13 cellular contexts compared by ENCODE assay signal in the genomic region with DNA sequence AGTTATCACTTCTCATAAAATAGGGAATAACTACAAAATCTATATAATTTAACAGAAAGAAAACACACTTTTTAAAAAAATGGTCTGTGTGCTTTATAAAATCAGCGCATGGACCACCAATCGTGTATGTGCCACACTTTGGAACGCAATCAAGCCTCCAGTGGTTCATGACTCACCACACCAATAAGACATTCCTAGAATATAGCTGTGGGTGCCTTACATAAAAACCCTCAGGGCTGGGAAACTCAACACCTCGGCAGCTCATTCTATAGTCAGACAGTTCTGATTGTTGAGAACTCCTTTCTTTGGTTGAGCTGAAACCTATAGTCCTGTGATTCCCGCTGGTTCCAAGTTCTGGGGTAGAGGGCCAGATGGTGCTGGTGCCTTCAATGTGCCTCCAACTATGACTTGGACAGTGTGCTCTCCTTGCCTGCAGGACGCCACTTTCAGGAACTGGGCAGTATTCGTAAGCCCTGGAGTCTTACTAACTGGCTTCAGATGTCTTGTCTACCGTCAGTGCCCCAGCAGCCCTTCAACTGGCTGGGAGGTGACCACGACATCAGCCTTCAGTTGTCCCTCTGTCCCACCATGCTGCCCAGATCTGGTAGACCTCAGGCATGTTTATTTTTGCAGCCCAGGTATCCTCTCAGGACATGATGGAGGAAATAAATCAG.
A peak's percentile ranks its signal among the peaks of the same experiment; 100 is the strongest.
DNase-seq lines count a peak whose midpoint lies in the region; ATAC-seq and TF ChIP-seq lines count a peak whose summit lies in the region.
"Had no signal": no experiment of that assay in that cellular context is flagged by ENCODE, and none has a peak within 500 bp of the region (broad histone marks: within the 10 kb centered on the region; RNA-seq: fewer than 3 reads in every experiment).

No MANE protein-coding gene starts in this region.

- H3K27ac ChIP-seq in lower lobe of right lung (no peak overlapping the region), body of pancreas (no peak overlapping the region)

- TF ChIP-seq CTCF in lower lobe of right lung (IDR thresholded peaks at IDR 0.05) (no peak), body of pancreas (IDR thresholded peaks at IDR 0.05) (no peak), GM10266 (IDR thresholded peaks at IDR 0.05; ENCODE audit: control insufficient read depth, insufficient read depth, low read depth, missing control alignments) (no peak)

- H3K27me3 ChIP-seq in adipocyte (replicated peaks; ENCODE audit: control insufficient read depth, insufficient read depth, low read length) (no peaks in the 10 kb centered on the region), lower lobe of right lung (ENCODE audit: low read depth) (no peaks in the 10 kb centered on the region), body of pancreas (no peaks in the 10 kb centered on the region)
- H3K27me3 ChIP-seq: uterus had no signal

- H3K4me1 ChIP-seq in adipocyte (ENCODE audit: control insufficient read depth, insufficient read depth, low read length) (peaks cover 34% of the 10 kb centered on the region), lower lobe of right lung (peaks cover 32% of the 10 kb centered on the region), body of pancreas (no peaks in the 10 kb centered on the region)

- ATAC-seq in HG02759 (IDR thresholded peaks at IDR 0.05; ENCODE audit: unreplicated experiment) (no peak), lower lobe of right lung (no peak), body of pancreas (no peak)
- ATAC-seq: natural killer cell treated with Interleukin-12 subunit alpha and Interleukin-12 subunit beta and Interleukin-15 and Interleukin-18, amount 100 ng/mL, for 72 hours had no signal

- WGBS in body of pancreas, 2 donors = 81 to 85% methylated on average over 9 of the region's 9 CpGs

- DNase-seq in AG20443 (ENCODE audit: low spot score) = peak; percentile 29
- DNase-seq in HS-27A (ENCODE audit: low read depth) = peak; percentile 50
- peak; percentile 89 for DNase-seq in adipocyte (ENCODE audit: low read depth)
- DNase-seq in glomerular visceral epithelial cell (ENCODE audit: extremely low spot score) = peak; percentile 21
- DNase-seq in lower lobe of right lung = no peak
- no peak for DNase-seq in body of pancreas
- DNase-seq in GM10266 (ENCODE audit: extremely low spot score) = no peak
- DNase-seq: C1 segment of cervical spinal cord, NCI-H187 treated with DMSO at 0.1 percent for 48 hours, spleen, uterus had no signal

- no peak for TF ChIP-seq POLR2A in body of pancreas (IDR thresholded peaks at IDR 0.05)

- H3K9me3 ChIP-seq in adipocyte (ENCODE audit: control insufficient read depth, low read length) (no peaks in the 10 kb centered on the region), lower lobe of right lung (no peaks in the 10 kb centered on the region), body of pancreas (no peaks in the 10 kb centered on the region)
- H3K9me3 ChIP-seq: uterus had no signal

- no peak overlapping the region for H3K9ac ChIP-seq in adipocyte (ENCODE audit: low read length)

- H3K4me3 ChIP-seq in adipocyte (ENCODE audit: low read length) (no peak overlapping the region), lower lobe of right lung (no peak overlapping the region), body of pancreas (no peak overlapping the region)
- H3K4me3 ChIP-seq: spleen, uterus had no signal

- intact Hi-C loops in lower lobe of right lung (cut with DNase I) (no loop called here), body of pancreas (cut with DNase I) (no loop called here)

- H3K36me3 ChIP-seq in adipocyte (ENCODE audit: control insufficient read depth, insufficient read depth, low read length, severe bottlenecking) (no peaks in the 10 kb centered on the region), lower lobe of right lung (no peaks in the 10 kb centered on the region), body of pancreas (replicated peaks in 1 of 2; ENCODE audit: insufficient read depth in 1 of 2, low read depth in 2 of 2) (no peaks in the 10 kb centered on the region)
- H3K36me3 ChIP-seq: spleen, uterus had no signal

Comparison
In these comparisons a context has a peak if more than half of its experiments do, and no peak if none do; other contexts are left out.
1. DNase-seq: peak in AG20443 (single experiment), HS-27A (single experiment), adipocyte (single experiment) and glomerular visceral epithelial cell (single experiment); none in lower lobe of right lung (single experiment), body of pancreas (0 of 4) and GM10266 (single experiment).